ENCODE assay signal across 9 cellular contexts in genomic region chr6:100176321-100176950, GRCh38.
DNase-seq lines count a peak whose midpoint lies in the region; ATAC-seq and TF ChIP-seq lines count a peak whose summit lies in the region.
"Had no signal": no experiment of that assay in that cellular context is flagged by ENCODE, and none has a peak within 500 bp of the region (broad histone marks: within the 10 kb centered on the region; RNA-seq: fewer than 3 reads in every experiment).

No MANE protein-coding gene starts in this region.

- no peak overlapping the region for H3K4me3 Mint-ChIP-seq in stimulated activated naive CD8-positive, alpha-beta T cell treated with anti-CD3 and anti-CD28 coated beads, Interleukin-15, amount 100 ng/mL, for 72 hours
- H3K4me3 Mint-ChIP-seq: activated naive CD8-positive, alpha-beta T cell had no signal

- H3K27ac ChIP-seq in esophagus muscularis mucosa (replicated peaks in 1 of 4), result no peak overlapping the region

- no peaks in the 10 kb centered on the region for H3K4me1 Mint-ChIP-seq in stimulated activated naive CD8-positive, alpha-beta T cell treated with anti-CD3 and anti-CD28 coated beads, Interleukin-15, amount 100 ng/mL, for 72 hours

- no peaks in the 10 kb centered on the region for H3K4me1 ChIP-seq in BE2C
- H3K4me1 ChIP-seq in esophagus muscularis mucosa, result peaks cover 6 to 23% (median 13%) of the 10 kb centered on the region in 4 donors

- DNase-seq in BE2C, result peak; percentile 19
- DNase-seq in astrocyte of the cerebellum (ENCODE audit: low read depth), result peak; percentile 45
- DNase-seq in left lobe of liver (ENCODE audit: low spot score), result no peak
- no peak for DNase-seq in stimulated activated naive CD8-positive, alpha-beta T cell treated with anti-CD3 and anti-CD28 coated beads, Interleukin-15, amount 100 ng/mL, for 72 hours
- DNase-seq in activated CD4-positive, CD25-positive, alpha-beta regulatory T cell (lab: John Stamatoyannopoulos, UW), result no peak
- no peak for DNase-seq in esophagus muscularis mucosa (ENCODE audit: extremely low spot score)

- 35% methylated on average over 6 of the region's 6 CpGs for WGBS in esophagus muscularis mucosa

- TF ChIP-seq POLR2A in esophagus muscularis mucosa (IDR thresholded peaks at IDR 0.05; ENCODE audit: low read depth), result no peak

- H3K36me3 ChIP-seq in BE2C (no peaks in the 10 kb centered on the region), esophagus muscularis mucosa (no peaks in the 10 kb centered on the region)

- H3K4me3 ChIP-seq in BE2C (ENCODE audit: low read depth, low read length), result no peak overlapping the region
- H3K4me3 ChIP-seq in astrocyte of the cerebellum (ENCODE audit: low read depth, low read length), result no peak overlapping the region
- no peak overlapping the region for H3K4me3 ChIP-seq in esophagus muscularis mucosa

- peak; percentile 53; the same call in 1 of the 2 replicates for TF ChIP-seq RAD21 in Ishikawa (IDR thresholded peaks at IDR 0.05; ENCODE audit: low read depth)

- H3K27me3 Mint-ChIP-seq in stimulated activated naive CD8-positive, alpha-beta T cell treated with anti-CD3 and anti-CD28 coated beads, Interleukin-15, amount 100 ng/mL, for 72 hours, result no peaks in the 10 kb centered on the region

- no peak for TF ChIP-seq EP300 in Ishikawa (IDR thresholded peaks at IDR 0.05; ENCODE audit: borderline replicate concordance)
- no peak for TF ChIP-seq EP300 in esophagus muscularis mucosa (IDR thresholded peaks at IDR 0.05)

- intact Hi-C loops in esophagus muscularis mucosa (cut with DNase I), result no loop called here

- H3K27me3 ChIP-seq in BE2C (no peaks in the 10 kb centered on the region), esophagus muscularis mucosa (no peaks in the 10 kb centered on the region)

- H3K9me3 Mint-ChIP-seq in stimulated activated naive CD8-positive, alpha-beta T cell treated with anti-CD3 and anti-CD28 coated beads, Interleukin-15, amount 100 ng/mL, for 72 hours, result no peaks in the 10 kb centered on the region

- TF ChIP-seq CTCF in BE2C (IDR thresholded peaks at IDR 0.05; ENCODE audit: low read depth, low read length), result peak; percentile 44
- peak; percentile 62 for TF ChIP-seq CTCF in astrocyte of the cerebellum (IDR thresholded peaks at IDR 0.05; ENCODE audit: low read depth, low read length, missing control alignments)
- TF ChIP-seq CTCF in esophagus muscularis mucosa (IDR thresholded peaks at IDR 0.05), result no peak

- ATAC-seq in left lobe of liver (peak; percentile 60), HG02623 (IDR thresholded peaks at IDR 0.05; ENCODE audit: unreplicated experiment) (no peak)
- ATAC-seq in stimulated activated naive CD8-positive, alpha-beta T cell treated with anti-CD3 and anti-CD28 coated beads, Interleukin-15, amount 100 ng/mL, for 72 hours, result no peak

- no peaks in the 10 kb centered on the region for H3K9me3 ChIP-seq in BE2C
- H3K9me3 ChIP-seq in esophagus muscularis mucosa, result no peaks in the 10 kb centered on the region

- H3K27ac Mint-ChIP-seq in stimulated activated naive CD8-positive, alpha-beta T cell treated with anti-CD3 and anti-CD28 coated beads, Interleukin-15, amount 100 ng/mL, for 72 hours, result no peak overlapping the region
- H3K27ac Mint-ChIP-seq: activated naive CD8-positive, alpha-beta T cell had no signal

- in situ Hi-C loops in astrocyte of the cerebellum (cut with HindIII; ENCODE audit: low sequenced_read_pairs), result no loop called here

TF ChIP-seq in Ishikawa, 13 proteins besides CTCF, POLR2A, EP300 and RAD21:
- TF ChIP-seq TAF1 (IDR thresholded peaks at IDR 0.05; ENCODE audit: low read depth) (no peak), TCF12 (IDR thresholded peaks at IDR 0.05; ENCODE audit: low read depth) (no peak), REST (IDR thresholded peaks at IDR 0.05; ENCODE audit: low read depth) (no peak)
- TF ChIP-seq, protein P1, sequence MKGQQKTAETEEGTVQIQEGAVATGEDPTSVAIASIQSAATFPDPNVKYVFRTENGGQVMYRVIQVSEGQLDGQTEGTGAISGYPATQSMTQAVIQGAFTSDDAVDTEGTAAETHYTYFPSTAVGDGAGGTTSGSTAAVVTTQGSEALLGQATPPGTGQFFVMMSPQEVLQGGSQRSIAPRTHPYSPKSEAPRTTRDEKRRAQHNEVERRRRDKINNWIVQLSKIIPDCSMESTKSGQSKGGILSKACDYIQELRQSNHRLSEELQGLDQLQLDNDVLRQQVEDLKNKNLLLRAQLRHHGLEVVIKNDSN (IDR thresholded peaks at IDR 0.05), result no peak

Comparison
In these comparisons a context has a peak if more than half of its experiments do, and no peak if none do; other contexts are left out.
1. DNase-seq: peak in BE2C (single experiment) and astrocyte of the cerebellum (single experiment); none in left lobe of liver (single experiment), stimulated activated naive CD8-positive, alpha-beta T cell treated with anti-CD3 and anti-CD28 coated beads, Interleukin-15, amount 100 ng/mL, for 72 hours (0 of 2), activated CD4-positive, CD25-positive, alpha-beta regulatory T cell (0 of 4) and esophagus muscularis mucosa (single experiment).
2. CTCF ChIP-seq: peak in BE2C (single experiment) and astrocyte of the cerebellum (single experiment); none in esophagus muscularis mucosa (0 of 3).